In genomic region chr5:8905021-8905420, GRCh38 we compare ENCODE assay signal across 15 cellular contexts.
DNase-seq lines count a peak whose midpoint lies in the region; ATAC-seq, FAIRE-seq and TF ChIP-seq lines count a peak whose summit lies in the region.
"Had no signal": no experiment of that assay in that cellular context is flagged by ENCODE, and none has a peak within 500 bp of the region (broad histone marks: within the 10 kb centered on the region; RNA-seq: fewer than 3 reads in every experiment).

No MANE protein-coding gene starts in this region.

- no peak overlapping the region for H2AFZ ChIP-seq in astrocyte (ENCODE audit: low read depth, low read length)

- no peaks in the 10 kb centered on the region for H3K36me3 ChIP-seq in astrocyte (ENCODE audit: insufficient read depth, low read length)
- H3K36me3 ChIP-seq: lower lobe of right lung, Peyer's patch, tibial artery, WERI-Rb-1 had no signal

- H3K4me3 Mint-ChIP-seq in astrocyte (ENCODE audit: unreplicated experiment): no peak overlapping the region
- no peak overlapping the region for H3K4me3 Mint-ChIP-seq in activated T-cell treated with anti-CD3 and anti-CD28 coated beads, Interleukin-2, amount 50 U/mL, for 72 hours
- H3K4me3 Mint-ChIP-seq: central memory CD8-positive, alpha-beta T cell had no signal

- H3K36me3 Mint-ChIP-seq in astrocyte (ENCODE audit: low read depth, unreplicated experiment): no peaks in the 10 kb centered on the region
- H3K36me3 Mint-ChIP-seq in activated T-cell treated with anti-CD3 and anti-CD28 coated beads, Interleukin-2, amount 50 U/mL, for 72 hours (ENCODE audit: insufficient read depth in 2 of 2): no peaks in the 10 kb centered on the region

- no peak for ATAC-seq in activated T-cell treated with anti-CD3 and anti-CD28 coated beads, Interleukin-2, amount 50 U/mL, for 72 hours (replicated peaks in 1 of 2)
- no peak for ATAC-seq in HG03565 (IDR thresholded peaks at IDR 0.05; ENCODE audit: unreplicated experiment)
- ATAC-seq: lower lobe of right lung had no signal

- no peak overlapping the region for H3K27ac Mint-ChIP-seq in astrocyte (ENCODE audit: unreplicated experiment)
- no peak overlapping the region for H3K27ac Mint-ChIP-seq in activated T-cell treated with anti-CD3 and anti-CD28 coated beads, Interleukin-2, amount 50 U/mL, for 72 hours

- H3K27me3 ChIP-seq in astrocyte (ENCODE audit: insufficient read depth, low read length): no peaks in the 10 kb centered on the region
- H3K27me3 ChIP-seq: Peyer's patch, tibial artery had no signal

- no peak overlapping the region for H3K4me3 ChIP-seq in astrocyte (ENCODE audit: insufficient read depth, low read depth, low read length)
- H3K4me3 ChIP-seq: lower lobe of right lung, Peyer's patch, tibial artery had no signal

- no peaks in the 10 kb centered on the region for H3K9me3 Mint-ChIP-seq in astrocyte (ENCODE audit: unreplicated experiment)
- peaks cover 0 to 8% of the 10 kb centered on the region in 2 donors for H3K9me3 Mint-ChIP-seq in activated T-cell treated with anti-CD3 and anti-CD28 coated beads, Interleukin-2, amount 50 U/mL, for 72 hours

- no peaks in the 10 kb centered on the region for H3K9me3 ChIP-seq in astrocyte (ENCODE audit: insufficient read depth, low read depth, low read length)
- H3K9me3 ChIP-seq: lower lobe of right lung, Peyer's patch, tibial artery had no signal

- H4K20me1 ChIP-seq in astrocyte (ENCODE audit: insufficient read depth, low read length): no peaks in the 10 kb centered on the region

- FAIRE-seq in astrocyte (lab: Jason Lieb, UNC): peak; percentile 29

- no peak overlapping the region for H3K4me2 ChIP-seq in astrocyte (ENCODE audit: low read length)

- H3K4me1 ChIP-seq in astrocyte (ENCODE audit: insufficient read depth, low read length): peaks cover 14% of the 10 kb centered on the region
- H3K4me1 ChIP-seq: lower lobe of right lung, tibial artery had no signal

- TF ChIP-seq CTCF in astrocyte (IDR thresholded peaks at IDR 0.05; ENCODE audit: insufficient read depth, low read depth, low read length): no peak

- H3K27me3 Mint-ChIP-seq in astrocyte (ENCODE audit: low read depth, unreplicated experiment): peaks cover 3% of the 10 kb centered on the region
- no peaks in the 10 kb centered on the region for H3K27me3 Mint-ChIP-seq in activated T-cell treated with anti-CD3 and anti-CD28 coated beads, Interleukin-2, amount 50 U/mL, for 72 hours (ENCODE audit: low read depth)
- H3K27me3 Mint-ChIP-seq: central memory CD8-positive, alpha-beta T cell had no signal

- DNase-seq in DMS79 (lab: John Stamatoyannopoulos, UW): peak; percentile 35
- peak; percentile 24 to 94 (median 84) for DNase-seq in NCI-H1417 (lab: John Stamatoyannopoulos, UW)
- DNase-seq in astrocyte (ENCODE audit: low read depth): peak; percentile 57
- DNase-seq in left kidney (ENCODE audit: low read depth, low spot score): peak; percentile 51
- DNase-seq in NCI-H526 treated with DMSO at 0.1 percent for 48 hours (lab: John Stamatoyannopoulos, UW): no peak
- no peak for DNase-seq in stimulated activated CD4-positive, alpha-beta T cell treated with anti-CD3 and anti-CD28 coated beads, Interleukin-12 subunit alpha, Interleukin-12 subunit beta, amount 100 ng/mL, for 4 hours
- DNase-seq in activated T-cell treated with anti-CD3 and anti-CD28 coated beads, Interleukin-2, amount 50 U/mL, for 72 hours: no peak
- DNase-seq: lower lobe of right lung, NCI-H146, Peyer's patch, posterior cingulate gyrus, tibial artery, WERI-Rb-1 had no signal

- peaks cover 10% of the 10 kb centered on the region for H3K4me1 Mint-ChIP-seq in astrocyte (ENCODE audit: low read depth, unreplicated experiment)
- H3K4me1 Mint-ChIP-seq in activated T-cell treated with anti-CD3 and anti-CD28 coated beads, Interleukin-2, amount 50 U/mL, for 72 hours (ENCODE audit: low read depth): no peaks in the 10 kb centered on the region
- H3K4me1 Mint-ChIP-seq: central memory CD8-positive, alpha-beta T cell had no signal

- no peak overlapping the region for H3K9ac ChIP-seq in astrocyte (ENCODE audit: low read length)

- H3K79me2 ChIP-seq in astrocyte (ENCODE audit: insufficient read depth, low read length): no peaks in the 10 kb centered on the region

- no peak overlapping the region for H3K27ac ChIP-seq in astrocyte (ENCODE audit: low read depth, low read length)
- H3K27ac ChIP-seq: lower lobe of right lung, Peyer's patch, tibial artery, WERI-Rb-1 had no signal

Comparison
In these comparisons a context has a peak if more than half of its experiments do, and no peak if none do; other contexts are left out.
1. DNase-seq: peak in DMS79 (single experiment), NCI-H1417 (3 of 3), astrocyte (single experiment) and left kidney (single experiment); none in NCI-H526 treated with DMSO at 0.1 percent for 48 hours (single experiment), stimulated activated CD4-positive, alpha-beta T cell treated with anti-CD3 and anti-CD28 coated beads, Interleukin-12 subunit alpha, Interleukin-12 subunit beta, amount 100 ng/mL, for 4 hours (single experiment) and activated T-cell treated with anti-CD3 and anti-CD28 coated beads, Interleukin-2, amount 50 U/mL, for 72 hours (0 of 2).